In the genomic region with DNA sequence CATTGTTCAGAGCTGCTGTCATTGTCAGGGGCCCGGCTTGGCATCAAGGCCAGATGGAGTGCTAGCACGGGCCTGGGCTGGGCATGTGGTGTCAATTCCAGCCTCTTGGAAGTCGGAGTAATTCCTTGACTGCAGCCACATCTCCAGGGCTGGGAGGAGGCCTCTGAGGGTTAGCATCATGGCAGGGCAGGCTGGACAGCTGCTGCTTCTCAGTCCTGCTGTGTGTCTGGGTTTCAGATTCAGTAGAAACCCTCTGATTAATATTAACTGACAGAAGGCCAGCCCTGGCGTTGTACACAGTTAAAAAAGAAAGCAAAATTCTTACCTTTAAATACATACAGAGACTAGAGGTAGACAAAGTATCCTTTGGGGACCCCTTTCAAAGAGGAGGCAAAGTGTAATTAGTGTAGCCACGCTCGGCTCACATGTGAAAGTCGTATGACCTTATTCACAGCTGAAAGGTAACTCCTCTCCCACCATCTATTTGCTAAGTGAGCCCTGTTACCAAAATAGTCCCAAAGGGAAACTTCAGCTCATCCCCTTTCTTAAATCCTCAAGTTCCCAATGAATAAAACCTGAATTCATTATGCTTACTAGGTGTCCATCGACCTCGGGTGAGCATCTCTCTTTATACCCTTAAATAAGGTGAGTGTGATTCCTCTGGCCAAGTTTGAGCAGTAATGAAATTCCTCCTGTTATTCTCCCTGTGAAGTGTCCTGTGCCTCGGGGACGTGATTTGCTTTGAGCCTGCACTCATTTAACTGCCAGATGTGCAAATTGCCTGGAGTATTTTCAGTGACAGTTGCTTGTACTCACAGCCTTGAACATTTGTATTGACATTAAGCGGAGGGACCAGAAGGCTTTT, we compare ENCODE assay signal across 1 cellular context.
TF ChIP-seq lines count a peak whose summit lies in the region.

No MANE protein-coding gene starts in this region.

TF ChIP-seq in GM12878, 131 proteins besides CTCF, POLR2A, EP300 and RAD21 (continued from another document):
- TF ChIP-seq SP1 (IDR thresholded peaks at IDR 0.05; ENCODE audit: low read depth, low read length), result no peak
- TF ChIP-seq, protein P1, sequence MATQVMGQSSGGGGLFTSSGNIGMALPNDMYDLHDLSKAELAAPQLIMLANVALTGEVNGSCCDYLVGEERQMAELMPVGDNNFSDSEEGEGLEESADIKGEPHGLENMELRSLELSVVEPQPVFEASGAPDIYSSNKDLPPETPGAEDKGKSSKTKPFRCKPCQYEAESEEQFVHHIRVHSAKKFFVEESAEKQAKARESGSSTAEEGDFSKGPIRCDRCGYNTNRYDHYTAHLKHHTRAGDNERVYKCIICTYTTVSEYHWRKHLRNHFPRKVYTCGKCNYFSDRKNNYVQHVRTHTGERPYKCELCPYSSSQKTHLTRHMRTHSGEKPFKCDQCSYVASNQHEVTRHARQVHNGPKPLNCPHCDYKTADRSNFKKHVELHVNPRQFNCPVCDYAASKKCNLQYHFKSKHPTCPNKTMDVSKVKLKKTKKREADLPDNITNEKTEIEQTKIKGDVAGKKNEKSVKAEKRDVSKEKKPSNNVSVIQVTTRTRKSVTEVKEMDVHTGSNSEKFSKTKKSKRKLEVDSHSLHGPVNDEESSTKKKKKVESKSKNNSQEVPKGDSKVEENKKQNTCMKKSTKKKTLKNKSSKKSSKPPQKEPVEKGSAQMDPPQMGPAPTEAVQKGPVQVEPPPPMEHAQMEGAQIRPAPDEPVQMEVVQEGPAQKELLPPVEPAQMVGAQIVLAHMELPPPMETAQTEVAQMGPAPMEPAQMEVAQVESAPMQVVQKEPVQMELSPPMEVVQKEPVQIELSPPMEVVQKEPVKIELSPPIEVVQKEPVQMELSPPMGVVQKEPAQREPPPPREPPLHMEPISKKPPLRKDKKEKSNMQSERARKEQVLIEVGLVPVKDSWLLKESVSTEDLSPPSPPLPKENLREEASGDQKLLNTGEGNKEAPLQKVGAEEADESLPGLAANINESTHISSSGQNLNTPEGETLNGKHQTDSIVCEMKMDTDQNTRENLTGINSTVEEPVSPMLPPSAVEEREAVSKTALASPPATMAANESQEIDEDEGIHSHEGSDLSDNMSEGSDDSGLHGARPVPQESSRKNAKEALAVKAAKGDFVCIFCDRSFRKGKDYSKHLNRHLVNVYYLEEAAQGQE (IDR thresholded peaks at IDR 0.05; ENCODE audit: low read depth, low read length), result no peak
- TF ChIP-seq, protein P2, sequence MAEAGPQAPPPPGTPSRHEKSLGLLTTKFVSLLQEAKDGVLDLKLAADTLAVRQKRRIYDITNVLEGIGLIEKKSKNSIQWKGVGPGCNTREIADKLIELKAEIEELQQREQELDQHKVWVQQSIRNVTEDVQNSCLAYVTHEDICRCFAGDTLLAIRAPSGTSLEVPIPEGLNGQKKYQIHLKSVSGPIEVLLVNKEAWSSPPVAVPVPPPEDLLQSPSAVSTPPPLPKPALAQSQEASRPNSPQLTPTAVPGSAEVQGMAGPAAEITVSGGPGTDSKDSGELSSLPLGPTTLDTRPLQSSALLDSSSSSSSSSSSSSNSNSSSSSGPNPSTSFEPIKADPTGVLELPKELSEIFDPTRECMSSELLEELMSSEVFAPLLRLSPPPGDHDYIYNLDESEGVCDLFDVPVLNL (IDR thresholded peaks at IDR 0.05; ENCODE audit: low read depth, low read length), result no peak
- no peak for TF ChIP-seq ZSCAN29 (IDR thresholded peaks at IDR 0.05)
- TF ChIP-seq ATF7 (IDR thresholded peaks at IDR 0.05; ENCODE audit: low read depth), result peak; percentile 43; the same call in 1 of the 2 replicates
- TF ChIP-seq EZH2 (IDR thresholded peaks at IDR 0.05; ENCODE audit: borderline replicate concordance, control insufficient read depth, low read depth, low read length), result no peak
- no peak for TF ChIP-seq HCFC1 (IDR thresholded peaks at IDR 0.05; ENCODE audit: low read length)
- TF ChIP-seq PAX8 (IDR thresholded peaks at IDR 0.05), result no peak
- no peak for TF ChIP-seq MYC (IDR thresholded peaks at IDR 0.05; ENCODE audit: insufficient read depth, insufficient read length, insufficient replicate concordance, low read length, severe bottlenecking)
- TF ChIP-seq IKZF1 (conservative IDR thresholded peaks at IDR 0.05), result 0 out of 2 replicates have a peak, but pooled peaks have one; percentile 34
- TF ChIP-seq CREM (IDR thresholded peaks at IDR 0.05; ENCODE audit: low read depth), result no peak
- TF ChIP-seq FOXM1 (IDR thresholded peaks at IDR 0.05; ENCODE audit: low read depth, low read length), result no peak
- TF ChIP-seq, protein P3, sequence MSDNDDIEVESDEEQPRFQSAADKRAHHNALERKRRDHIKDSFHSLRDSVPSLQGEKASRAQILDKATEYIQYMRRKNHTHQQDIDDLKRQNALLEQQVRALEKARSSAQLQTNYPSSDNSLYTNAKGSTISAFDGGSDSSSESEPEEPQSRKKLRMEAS (IDR thresholded peaks at IDR 0.05; ENCODE audit: low read depth, low read length), result no peak; the same call in 1 of the 2 replicates
- no peak for TF ChIP-seq ZNF622 (IDR thresholded peaks at IDR 0.05)
- no peak for TF ChIP-seq SRF (IDR thresholded peaks at IDR 0.05; ENCODE audit: low read depth in 2 of 2, low read length in 2 of 2)
- TF ChIP-seq MTA3 (IDR thresholded peaks at IDR 0.05; ENCODE audit: borderline replicate concordance, low read length), result no peak
- TF ChIP-seq MEF2B (IDR thresholded peaks at IDR 0.05; ENCODE audit: partially characterized antibody, poor library complexity, severe bottlenecking), result peak; percentile 96
- no peak for TF ChIP-seq ZBED1 (IDR thresholded peaks at IDR 0.05; ENCODE audit: borderline replicate concordance)
- 0 out of 2 replicates have a peak, but pooled peaks have one; percentile 17 for TF ChIP-seq CHD2 (IDR thresholded peaks at IDR 0.05; ENCODE audit: borderline replicate concordance, low read depth, low read length)
- TF ChIP-seq ETV6 (conservative IDR thresholded peaks at IDR 0.05 in 1 of 2, IDR thresholded peaks at IDR 0.05 in 1 of 2; ENCODE audit: borderline replicate concordance in 1 of 2, low read depth in 1 of 2), result no peak
- TF ChIP-seq SIN3A (IDR thresholded peaks at IDR 0.05; ENCODE audit: low read depth, low read length), result no peak
- peak; percentile 53 to 59; a peak in 2 of 4 replicates for TF ChIP-seq BHLHE40 (IDR thresholded peaks at IDR 0.05; ENCODE audit: borderline replicate concordance in 1 of 2, low read depth in 2 of 2, low read length in 1 of 2)
- no peak for TF ChIP-seq RUNX3 (IDR thresholded peaks at IDR 0.05; ENCODE audit: low read length)
